Comparison of ENCODE assay signal across 1 cellular context in the genomic region with DNA sequence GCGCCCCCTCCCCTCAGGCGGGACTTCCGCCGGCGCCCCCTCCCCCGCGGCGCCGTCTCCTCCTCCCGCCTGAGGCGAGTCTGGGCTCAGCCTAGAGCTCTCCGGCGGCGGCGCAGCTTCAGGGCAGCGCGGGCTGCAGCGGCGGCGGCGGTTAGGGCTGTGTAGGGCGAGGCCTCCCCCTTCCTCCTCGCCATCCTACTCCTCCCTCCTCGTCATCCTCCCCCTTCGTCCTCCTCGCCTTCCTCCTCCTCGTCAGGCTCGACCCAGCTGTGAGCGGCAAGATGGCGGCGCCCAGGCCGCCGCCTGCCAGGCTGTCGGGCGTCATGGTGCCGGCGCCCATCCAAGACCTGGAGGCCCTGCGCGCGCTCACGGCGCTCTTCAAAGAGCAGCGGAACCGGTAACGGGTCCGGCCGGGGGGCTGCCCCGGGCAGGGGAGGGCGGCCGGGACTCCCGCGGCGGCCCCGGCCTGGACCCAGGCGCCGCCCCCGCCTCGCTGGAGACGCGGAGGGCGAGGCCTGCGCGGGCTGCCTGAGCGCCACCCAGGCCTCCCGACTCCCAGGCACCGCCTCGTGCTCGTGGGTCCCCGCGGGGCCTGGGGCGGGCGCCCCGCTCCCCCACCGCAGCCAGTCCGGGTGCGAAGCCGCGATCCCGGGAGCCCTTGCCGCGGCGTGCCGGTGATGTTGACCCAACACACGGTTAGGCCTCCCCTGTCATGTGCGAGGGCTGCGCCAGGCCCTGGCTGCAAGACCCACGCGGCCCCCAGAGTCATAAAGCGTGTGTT.
TF ChIP-seq lines count a peak whose summit lies in the region.

A gene with protein sequence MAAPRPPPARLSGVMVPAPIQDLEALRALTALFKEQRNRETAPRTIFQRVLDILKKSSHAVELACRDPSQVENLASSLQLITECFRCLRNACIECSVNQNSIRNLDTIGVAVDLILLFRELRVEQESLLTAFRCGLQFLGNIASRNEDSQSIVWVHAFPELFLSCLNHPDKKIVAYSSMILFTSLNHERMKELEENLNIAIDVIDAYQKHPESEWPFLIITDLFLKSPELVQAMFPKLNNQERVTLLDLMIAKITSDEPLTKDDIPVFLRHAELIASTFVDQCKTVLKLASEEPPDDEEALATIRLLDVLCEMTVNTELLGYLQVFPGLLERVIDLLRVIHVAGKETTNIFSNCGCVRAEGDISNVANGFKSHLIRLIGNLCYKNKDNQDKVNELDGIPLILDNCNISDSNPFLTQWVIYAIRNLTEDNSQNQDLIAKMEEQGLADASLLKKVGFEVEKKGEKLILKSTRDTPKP (plus strand): TSS at position 52 of the 781 bp plus-strand sequence. CDS start 230 bp downstream, at position 282.

TF ChIP-seq in GM12878, 131 proteins besides CTCF, POLR2A, EP300 and RAD21 (continued from another document):
- no peak for TF ChIP-seq TCF7 (IDR thresholded peaks at IDR 0.05; ENCODE audit: borderline replicate concordance)
- peak; percentile 93 for TF ChIP-seq GATAD2B (conservative IDR thresholded peaks at IDR 0.05; ENCODE audit: low read depth)
- peak; percentile 9; the same call in 1 of the 2 replicates for TF ChIP-seq ZSCAN29 (IDR thresholded peaks at IDR 0.05)
- TF ChIP-seq, protein P1, sequence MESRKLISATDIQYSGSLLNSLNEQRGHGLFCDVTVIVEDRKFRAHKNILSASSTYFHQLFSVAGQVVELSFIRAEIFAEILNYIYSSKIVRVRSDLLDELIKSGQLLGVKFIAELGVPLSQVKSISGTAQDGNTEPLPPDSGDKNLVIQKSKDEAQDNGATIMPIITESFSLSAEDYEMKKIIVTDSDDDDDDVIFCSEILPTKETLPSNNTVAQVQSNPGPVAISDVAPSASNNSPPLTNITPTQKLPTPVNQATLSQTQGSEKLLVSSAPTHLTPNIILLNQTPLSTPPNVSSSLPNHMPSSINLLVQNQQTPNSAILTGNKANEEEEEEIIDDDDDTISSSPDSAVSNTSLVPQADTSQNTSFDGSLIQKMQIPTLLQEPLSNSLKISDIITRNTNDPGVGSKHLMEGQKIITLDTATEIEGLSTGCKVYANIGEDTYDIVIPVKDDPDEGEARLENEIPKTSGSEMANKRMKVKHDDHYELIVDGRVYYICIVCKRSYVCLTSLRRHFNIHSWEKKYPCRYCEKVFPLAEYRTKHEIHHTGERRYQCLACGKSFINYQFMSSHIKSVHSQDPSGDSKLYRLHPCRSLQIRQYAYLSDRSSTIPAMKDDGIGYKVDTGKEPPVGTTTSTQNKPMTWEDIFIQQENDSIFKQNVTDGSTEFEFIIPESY (IDR thresholded peaks at IDR 0.05) = no peak
- no peak for TF ChIP-seq CEBPB (IDR thresholded peaks at IDR 0.05; ENCODE audit: borderline replicate concordance in 1 of 2, low read depth in 2 of 2, low read length in 2 of 2)
- TF ChIP-seq, protein P2, sequence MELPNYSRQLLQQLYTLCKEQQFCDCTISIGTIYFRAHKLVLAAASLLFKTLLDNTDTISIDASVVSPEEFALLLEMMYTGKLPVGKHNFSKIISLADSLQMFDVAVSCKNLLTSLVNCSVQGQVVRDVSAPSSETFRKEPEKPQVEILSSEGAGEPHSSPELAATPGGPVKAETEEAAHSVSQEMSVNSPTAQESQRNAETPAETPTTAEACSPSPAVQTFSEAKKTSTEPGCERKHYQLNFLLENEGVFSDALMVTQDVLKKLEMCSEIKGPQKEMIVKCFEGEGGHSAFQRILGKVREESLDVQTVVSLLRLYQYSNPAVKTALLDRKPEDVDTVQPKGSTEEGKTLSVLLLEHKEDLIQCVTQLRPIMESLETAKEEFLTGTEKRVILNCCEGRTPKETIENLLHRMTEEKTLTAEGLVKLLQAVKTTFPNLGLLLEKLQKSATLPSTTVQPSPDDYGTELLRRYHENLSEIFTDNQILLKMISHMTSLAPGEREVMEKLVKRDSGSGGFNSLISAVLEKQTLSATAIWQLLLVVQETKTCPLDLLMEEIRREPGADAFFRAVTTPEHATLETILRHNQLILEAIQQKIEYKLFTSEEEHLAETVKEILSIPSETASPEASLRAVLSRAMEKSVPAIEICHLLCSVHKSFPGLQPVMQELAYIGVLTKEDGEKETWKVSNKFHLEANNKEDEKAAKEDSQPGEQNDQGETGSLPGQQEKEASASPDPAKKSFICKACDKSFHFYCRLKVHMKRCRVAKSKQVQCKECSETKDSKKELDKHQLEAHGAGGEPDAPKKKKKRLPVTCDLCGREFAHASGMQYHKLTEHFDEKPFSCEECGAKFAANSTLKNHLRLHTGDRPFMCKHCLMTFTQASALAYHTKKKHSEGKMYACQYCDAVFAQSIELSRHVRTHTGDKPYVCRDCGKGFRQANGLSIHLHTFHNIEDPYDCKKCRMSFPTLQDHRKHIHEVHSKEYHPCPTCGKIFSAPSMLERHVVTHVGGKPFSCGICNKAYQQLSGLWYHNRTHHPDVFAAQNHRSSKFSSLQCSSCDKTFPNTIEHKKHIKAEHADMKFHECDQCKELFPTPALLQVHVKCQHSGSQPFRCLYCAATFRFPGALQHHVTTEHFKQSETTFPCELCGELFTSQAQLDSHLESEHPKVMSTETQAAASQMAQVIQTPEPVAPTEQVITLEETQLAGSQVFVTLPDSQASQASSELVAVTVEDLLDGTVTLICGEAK (IDR thresholded peaks at IDR 0.05; ENCODE audit: borderline replicate concordance) = no peak; the same call in 1 of the 2 replicates
- TF ChIP-seq GABPA (IDR thresholded peaks at IDR 0.05; ENCODE audit: low read depth) = peak; percentile 87
- TF ChIP-seq, protein P3, sequence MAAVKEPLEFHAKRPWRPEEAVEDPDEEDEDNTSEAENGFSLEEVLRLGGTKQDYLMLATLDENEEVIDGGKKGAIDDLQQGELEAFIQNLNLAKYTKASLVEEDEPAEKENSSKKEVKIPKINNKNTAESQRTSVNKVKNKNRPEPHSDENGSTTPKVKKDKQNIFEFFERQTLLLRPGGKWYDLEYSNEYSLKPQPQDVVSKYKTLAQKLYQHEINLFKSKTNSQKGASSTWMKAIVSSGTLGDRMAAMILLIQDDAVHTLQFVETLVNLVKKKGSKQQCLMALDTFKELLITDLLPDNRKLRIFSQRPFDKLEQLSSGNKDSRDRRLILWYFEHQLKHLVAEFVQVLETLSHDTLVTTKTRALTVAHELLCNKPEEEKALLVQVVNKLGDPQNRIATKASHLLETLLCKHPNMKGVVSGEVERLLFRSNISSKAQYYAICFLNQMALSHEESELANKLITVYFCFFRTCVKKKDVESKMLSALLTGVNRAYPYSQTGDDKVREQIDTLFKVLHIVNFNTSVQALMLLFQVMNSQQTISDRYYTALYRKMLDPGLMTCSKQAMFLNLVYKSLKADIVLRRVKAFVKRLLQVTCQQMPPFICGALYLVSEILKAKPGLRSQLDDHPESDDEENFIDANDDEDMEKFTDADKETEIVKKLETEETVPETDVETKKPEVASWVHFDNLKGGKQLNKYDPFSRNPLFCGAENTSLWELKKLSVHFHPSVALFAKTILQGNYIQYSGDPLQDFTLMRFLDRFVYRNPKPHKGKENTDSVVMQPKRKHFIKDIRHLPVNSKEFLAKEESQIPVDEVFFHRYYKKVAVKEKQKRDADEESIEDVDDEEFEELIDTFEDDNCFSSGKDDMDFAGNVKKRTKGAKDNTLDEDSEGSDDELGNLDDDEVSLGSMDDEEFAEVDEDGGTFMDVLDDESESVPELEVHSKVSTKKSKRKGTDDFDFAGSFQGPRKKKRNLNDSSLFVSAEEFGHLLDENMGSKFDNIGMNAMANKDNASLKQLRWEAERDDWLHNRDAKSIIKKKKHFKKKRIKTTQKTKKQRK (IDR thresholded peaks at IDR 0.05; ENCODE audit: low read depth, low read length) = no peak
- TF ChIP-seq HCFC1 (IDR thresholded peaks at IDR 0.05; ENCODE audit: low read length) = no peak; the same call in 1 of the 2 replicates
- TF ChIP-seq RAD51 (IDR thresholded peaks at IDR 0.05) = no peak
- TF ChIP-seq, protein P4, sequence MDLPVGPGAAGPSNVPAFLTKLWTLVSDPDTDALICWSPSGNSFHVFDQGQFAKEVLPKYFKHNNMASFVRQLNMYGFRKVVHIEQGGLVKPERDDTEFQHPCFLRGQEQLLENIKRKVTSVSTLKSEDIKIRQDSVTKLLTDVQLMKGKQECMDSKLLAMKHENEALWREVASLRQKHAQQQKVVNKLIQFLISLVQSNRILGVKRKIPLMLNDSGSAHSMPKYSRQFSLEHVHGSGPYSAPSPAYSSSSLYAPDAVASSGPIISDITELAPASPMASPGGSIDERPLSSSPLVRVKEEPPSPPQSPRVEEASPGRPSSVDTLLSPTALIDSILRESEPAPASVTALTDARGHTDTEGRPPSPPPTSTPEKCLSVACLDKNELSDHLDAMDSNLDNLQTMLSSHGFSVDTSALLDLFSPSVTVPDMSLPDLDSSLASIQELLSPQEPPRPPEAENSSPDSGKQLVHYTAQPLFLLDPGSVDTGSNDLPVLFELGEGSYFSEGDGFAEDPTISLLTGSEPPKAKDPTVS (IDR thresholded peaks at IDR 0.05; ENCODE audit: low read depth, low read length) = no peak
- peak; percentile 36; the same call in 1 of the 2 replicates for TF ChIP-seq CHD2 (IDR thresholded peaks at IDR 0.05; ENCODE audit: borderline replicate concordance, low read depth, low read length)
- TF ChIP-seq IKZF1 (conservative IDR thresholded peaks at IDR 0.05) = peak; percentile 85
- TF ChIP-seq EZH2 (IDR thresholded peaks at IDR 0.05; ENCODE audit: borderline replicate concordance, control insufficient read depth, low read depth, low read length) = no peak
- TF ChIP-seq CHD1 (IDR thresholded peaks at IDR 0.05; ENCODE audit: low read depth, low read length) = no peak
- TF ChIP-seq, protein P5, sequence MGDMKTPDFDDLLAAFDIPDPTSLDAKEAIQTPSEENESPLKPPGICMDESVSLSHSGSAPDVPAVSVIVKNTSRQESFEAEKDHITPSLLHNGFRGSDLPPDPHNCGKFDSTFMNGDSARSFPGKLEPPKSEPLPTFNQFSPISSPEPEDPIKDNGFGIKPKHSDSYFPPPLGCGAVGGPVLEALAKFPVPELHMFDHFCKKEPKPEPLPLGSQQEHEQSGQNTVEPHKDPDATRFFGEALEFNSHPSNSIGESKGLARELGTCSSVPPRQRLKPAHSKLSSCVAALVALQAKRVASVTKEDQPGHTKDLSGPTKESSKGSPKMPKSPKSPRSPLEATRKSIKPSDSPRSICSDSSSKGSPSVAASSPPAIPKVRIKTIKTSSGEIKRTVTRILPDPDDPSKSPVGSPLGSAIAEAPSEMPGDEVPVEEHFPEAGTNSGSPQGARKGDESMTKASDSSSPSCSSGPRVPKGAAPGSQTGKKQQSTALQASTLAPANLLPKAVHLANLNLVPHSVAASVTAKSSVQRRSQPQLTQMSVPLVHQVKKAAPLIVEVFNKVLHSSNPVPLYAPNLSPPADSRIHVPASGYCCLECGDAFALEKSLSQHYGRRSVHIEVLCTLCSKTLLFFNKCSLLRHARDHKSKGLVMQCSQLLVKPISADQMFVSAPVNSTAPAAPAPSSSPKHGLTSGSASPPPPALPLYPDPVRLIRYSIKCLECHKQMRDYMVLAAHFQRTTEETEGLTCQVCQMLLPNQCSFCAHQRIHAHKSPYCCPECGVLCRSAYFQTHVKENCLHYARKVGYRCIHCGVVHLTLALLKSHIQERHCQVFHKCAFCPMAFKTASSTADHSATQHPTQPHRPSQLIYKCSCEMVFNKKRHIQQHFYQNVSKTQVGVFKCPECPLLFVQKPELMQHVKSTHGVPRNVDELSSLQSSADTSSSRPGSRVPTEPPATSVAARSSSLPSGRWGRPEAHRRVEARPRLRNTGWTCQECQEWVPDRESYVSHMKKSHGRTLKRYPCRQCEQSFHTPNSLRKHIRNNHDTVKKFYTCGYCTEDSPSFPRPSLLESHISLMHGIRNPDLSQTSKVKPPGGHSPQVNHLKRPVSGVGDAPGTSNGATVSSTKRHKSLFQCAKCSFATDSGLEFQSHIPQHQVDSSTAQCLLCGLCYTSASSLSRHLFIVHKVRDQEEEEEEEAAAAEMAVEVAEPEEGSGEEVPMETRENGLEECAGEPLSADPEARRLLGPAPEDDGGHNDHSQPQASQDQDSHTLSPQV (IDR thresholded peaks at IDR 0.05) = no peak
